Comparison of ENCODE assay signal across 1 cellular context in genomic region chr6:3825331-3825831, GRCh38.
TF ChIP-seq lines count a peak whose summit lies in the region.

No MANE protein-coding gene starts in this region.

TF ChIP-seq in HepG2, 621 proteins besides CTCF, POLR2A, EP300 and RAD21 (continued from another document and continues in another):
- TF ChIP-seq TFDP2 (CRISPR knock-in tag; IDR thresholded peaks at IDR 0.05) (peak; percentile 13; the same call in 1 of the 2 replicates), ZNF772 (CRISPR knock-in tag; IDR thresholded peaks at IDR 0.05) (peak; percentile 45; the same call in 1 of the 2 replicates), CEBPG (CRISPR knock-in tag; IDR thresholded peaks at IDR 0.05) (0 out of 2 replicates have a peak, but pooled peaks have one; percentile 18), CC2D1A (CRISPR knock-in tag; IDR thresholded peaks at IDR 0.05) (no peak), ZNF503 (CRISPR knock-in tag; IDR thresholded peaks at IDR 0.05) (no peak), ZBTB34 (CRISPR knock-in tag; IDR thresholded peaks at IDR 0.05) (0 out of 2 replicates have a peak, but pooled peaks have one; percentile 48), ZNF282 (IDR thresholded peaks at IDR 0.05; ENCODE audit: partially characterized antibody) (no peak), SMAD1 (CRISPR knock-in tag; IDR thresholded peaks at IDR 0.05; ENCODE audit: borderline replicate concordance, low read depth) (peak; percentile 86; the same call in 1 of the 2 replicates), SNAPC4 (CRISPR knock-in tag; IDR thresholded peaks at IDR 0.05) (no peak), ATAD3A (CRISPR knock-in tag; IDR thresholded peaks at IDR 0.05) (no peak), NFE2L1 (CRISPR knock-in tag; IDR thresholded peaks at IDR 0.05; ENCODE audit: borderline replicate concordance) (no peak), SUZ12 (IDR thresholded peaks at IDR 0.05; ENCODE audit: low read depth, low read length) (no peak), POLR2G (IDR thresholded peaks at IDR 0.05; ENCODE audit: low read depth, low read length) (peak; percentile 47; the same call in 1 of the 2 replicates), ZNF597 (CRISPR knock-in tag; IDR thresholded peaks at IDR 0.05) (no peak), TAF15 (IDR thresholded peaks at IDR 0.05; ENCODE audit: low read depth, low read length, poor library complexity, severe bottlenecking) (no peak), ZNF639 (CRISPR knock-in tag; conservative IDR thresholded peaks at IDR 0.05) (no peak), ZNF136 (CRISPR knock-in tag; IDR thresholded peaks at IDR 0.05; ENCODE audit: low read depth) (0 out of 2 replicates have a peak, but pooled peaks have one; percentile 11), ISX (CRISPR knock-in tag; conservative IDR thresholded peaks at IDR 0.05) (no peak), TSC22D2 (CRISPR knock-in tag; IDR thresholded peaks at IDR 0.05; ENCODE audit: borderline replicate concordance) (no peak), ZNF607 (CRISPR knock-in tag; IDR thresholded peaks at IDR 0.05; ENCODE audit: borderline replicate concordance) (0 out of 2 replicates have a peak, but pooled peaks have one; percentile 10), POLR2AphosphoS5 (IDR thresholded peaks at IDR 0.05; ENCODE audit: low read depth, low read length) (no peak), MED1 (CRISPR knock-in tag; IDR thresholded peaks at IDR 0.05) (peak; percentile 76), ZBTB1 (CRISPR knock-in tag; IDR thresholded peaks at IDR 0.05; ENCODE audit: borderline replicate concordance) (no peak), ZNF768 (CRISPR knock-in tag; IDR thresholded peaks at IDR 0.05) (peak; percentile 67; the same call in 1 of the 2 replicates)
- TF ChIP-seq, protein P1, sequence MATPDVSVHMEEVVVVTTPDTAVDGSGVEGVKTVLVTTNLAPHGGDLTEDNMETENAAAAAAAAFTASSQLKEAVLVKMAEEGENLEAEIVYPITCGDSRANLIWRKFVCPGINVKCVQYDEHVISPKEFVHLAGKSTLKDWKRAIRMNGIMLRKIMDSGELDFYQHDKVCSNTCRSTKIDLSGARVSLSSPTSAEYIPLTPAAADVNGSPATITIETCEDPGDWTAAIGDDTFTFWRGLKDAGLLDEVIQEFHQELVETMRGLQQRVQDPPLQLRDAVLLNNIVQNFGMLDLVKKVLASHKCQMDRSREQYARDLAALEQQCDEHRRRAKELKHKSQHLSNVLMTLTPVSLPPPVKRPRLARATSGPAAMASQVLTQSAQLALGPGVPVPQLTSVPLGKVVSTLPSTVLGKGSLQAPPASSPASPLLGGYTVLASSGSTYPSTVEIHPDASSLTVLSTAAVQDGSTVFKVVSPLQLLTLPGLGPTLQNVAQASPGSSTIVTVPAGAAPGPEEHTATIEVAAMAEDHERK (CRISPR knock-in tag; IDR thresholded peaks at IDR 0.05; ENCODE audit: low read depth), result no peak
- TF ChIP-seq, protein P2, sequence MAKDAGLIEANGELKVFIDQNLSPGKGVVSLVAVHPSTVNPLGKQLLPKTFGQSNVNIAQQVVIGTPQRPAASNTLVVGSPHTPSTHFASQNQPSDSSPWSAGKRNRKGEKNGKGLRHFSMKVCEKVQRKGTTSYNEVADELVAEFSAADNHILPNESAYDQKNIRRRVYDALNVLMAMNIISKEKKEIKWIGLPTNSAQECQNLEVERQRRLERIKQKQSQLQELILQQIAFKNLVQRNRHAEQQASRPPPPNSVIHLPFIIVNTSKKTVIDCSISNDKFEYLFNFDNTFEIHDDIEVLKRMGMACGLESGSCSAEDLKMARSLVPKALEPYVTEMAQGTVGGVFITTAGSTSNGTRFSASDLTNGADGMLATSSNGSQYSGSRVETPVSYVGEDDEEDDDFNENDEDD (CRISPR knock-in tag; IDR thresholded peaks at IDR 0.05; ENCODE audit: borderline replicate concordance), result no peak
- TF ChIP-seq, protein P3, sequence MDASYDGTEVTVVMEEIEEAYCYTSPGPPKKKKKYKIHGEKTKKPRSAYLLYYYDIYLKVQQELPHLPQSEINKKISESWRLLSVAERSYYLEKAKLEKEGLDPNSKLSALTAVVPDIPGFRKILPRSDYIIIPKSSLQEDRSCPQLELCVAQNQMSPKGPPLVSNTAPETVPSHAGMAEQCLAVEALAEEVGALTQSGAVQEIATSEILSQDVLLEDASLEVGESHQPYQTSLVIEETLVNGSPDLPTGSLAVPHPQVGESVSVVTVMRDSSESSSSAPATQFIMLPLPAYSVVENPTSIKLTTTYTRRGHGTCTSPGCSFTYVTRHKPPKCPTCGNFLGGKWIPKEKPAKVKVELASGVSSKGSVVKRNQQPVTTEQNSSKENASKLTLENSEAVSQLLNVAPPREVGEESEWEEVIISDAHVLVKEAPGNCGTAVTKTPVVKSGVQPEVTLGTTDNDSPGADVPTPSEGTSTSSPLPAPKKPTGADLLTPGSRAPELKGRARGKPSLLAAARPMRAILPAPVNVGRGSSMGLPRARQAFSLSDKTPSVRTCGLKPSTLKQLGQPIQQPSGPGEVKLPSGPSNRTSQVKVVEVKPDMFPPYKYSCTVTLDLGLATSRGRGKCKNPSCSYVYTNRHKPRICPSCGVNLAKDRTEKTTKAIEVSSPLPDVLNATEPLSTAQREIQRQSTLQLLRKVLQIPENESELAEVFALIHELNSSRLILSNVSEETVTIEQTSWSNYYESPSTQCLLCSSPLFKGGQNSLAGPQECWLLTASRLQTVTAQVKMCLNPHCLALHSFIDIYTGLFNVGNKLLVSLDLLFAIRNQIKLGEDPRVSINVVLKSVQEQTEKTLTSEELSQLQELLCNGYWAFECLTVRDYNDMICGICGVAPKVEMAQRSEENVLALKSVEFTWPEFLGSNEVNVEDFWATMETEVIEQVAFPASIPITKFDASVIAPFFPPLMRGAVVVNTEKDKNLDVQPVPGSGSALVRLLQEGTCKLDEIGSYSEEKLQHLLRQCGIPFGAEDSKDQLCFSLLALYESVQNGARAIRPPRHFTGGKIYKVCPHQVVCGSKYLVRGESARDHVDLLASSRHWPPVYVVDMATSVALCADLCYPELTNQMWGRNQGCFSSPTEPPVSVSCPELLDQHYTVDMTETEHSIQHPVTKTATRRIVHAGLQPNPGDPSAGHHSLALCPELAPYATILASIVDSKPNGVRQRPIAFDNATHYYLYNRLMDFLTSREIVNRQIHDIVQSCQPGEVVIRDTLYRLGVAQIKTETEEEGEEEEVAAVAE (CRISPR knock-in tag; IDR thresholded peaks at IDR 0.05; ENCODE audit: borderline replicate concordance), result no peak
- TF ChIP-seq, protein P4, sequence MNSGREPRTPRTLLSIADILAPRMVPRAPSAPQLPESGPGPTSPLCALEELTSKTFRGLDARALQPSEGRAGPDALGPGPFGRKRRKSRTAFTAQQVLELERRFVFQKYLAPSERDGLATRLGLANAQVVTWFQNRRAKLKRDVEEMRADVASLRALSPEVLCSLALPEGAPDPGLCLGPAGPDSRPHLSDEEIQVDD (CRISPR knock-in tag; IDR thresholded peaks at IDR 0.05; ENCODE audit: borderline replicate concordance), result no peak
